In genomic region chr17:55067697-55068439, GRCh38 we compare ENCODE assay signal across 12 cellular contexts.
DNase-seq lines count a peak whose midpoint lies in the region; FAIRE-seq and TF ChIP-seq lines count a peak whose summit lies in the region.
"Had no signal": no experiment of that assay in that cellular context is flagged by ENCODE, and none has a peak within 500 bp of the region (broad histone marks: within the 10 kb centered on the region; RNA-seq: fewer than 3 reads in every experiment).

No MANE protein-coding gene starts in this region.

- H3K9me3 Mint-ChIP-seq in activated naive CD4-positive, alpha-beta T cell treated with anti-CD3 and anti-CD28 coated beads for 36 hours = no peaks in the 10 kb centered on the region
- H3K9me3 Mint-ChIP-seq: T-cell had no signal

- DNase-seq in H54 (ENCODE audit: insufficient read length, low spot score) (no peak), MV-4-11 (lab: John Stamatoyannopoulos, UW) (peak; percentile 10), amniotic epithelial cell (ENCODE audit: low read depth) (peak; percentile 71), kidney glomerular epithelial cell (lab: John Stamatoyannopoulos, UW) (peak; percentile 14), NCI-H2107 (lab: John Stamatoyannopoulos, UW) (no peak), NCI-H1930 (lab: John Stamatoyannopoulos, UW) (no peak)
- no peak for DNase-seq in activated naive CD4-positive, alpha-beta T cell treated with anti-CD3 and anti-CD28 coated beads for 36 hours
- DNase-seq: activated CD4-positive, alpha-beta T cell treated with anti-CD3 and anti-CD28 coated beads, Interleukin-2, amount 50 U/mL, for 4 hours; activated effector memory CD4-positive, alpha-beta T cell treated with anti-CD3 and anti-CD28 coated beads, Interleukin-2, amount 50 U/mL, for 16 hours; NCI-H1694 treated with DMSO at 0.1 percent for 48 hours; substantia nigra; T-cell had no signal

- intact Hi-C loops in activated naive CD4-positive, alpha-beta T cell treated with anti-CD3 and anti-CD28 coated beads for 36 hours (cut with micrococcal nuclease) = no loop called here

- H3K4me1 Mint-ChIP-seq in activated naive CD4-positive, alpha-beta T cell treated with anti-CD3 and anti-CD28 coated beads for 36 hours (ENCODE audit: low read depth) = peaks cover 5% of the 10 kb centered on the region

- CTCF ChIA-PET in activated naive CD4-positive, alpha-beta T cell treated with anti-CD3 and anti-CD28 coated beads for 36 hours (lab: Charles Lee) = no interaction called here

- TF ChIP-seq POLR2A in H54 (IDR thresholded peaks at IDR 0.05; ENCODE audit: low read depth, low read length) = no peak

- no peak overlapping the region for H3K4me3 Mint-ChIP-seq in activated naive CD4-positive, alpha-beta T cell treated with anti-CD3 and anti-CD28 coated beads for 36 hours
- H3K4me3 Mint-ChIP-seq: T-cell had no signal

- H3K27ac Mint-ChIP-seq in activated naive CD4-positive, alpha-beta T cell treated with anti-CD3 and anti-CD28 coated beads for 36 hours = no peak overlapping the region
- H3K27ac Mint-ChIP-seq: T-cell had no signal

- no peaks in the 10 kb centered on the region for H3K27me3 Mint-ChIP-seq in activated naive CD4-positive, alpha-beta T cell treated with anti-CD3 and anti-CD28 coated beads for 36 hours (ENCODE audit: low read depth)
- H3K27me3 Mint-ChIP-seq: T-cell had no signal

- H3K36me3 Mint-ChIP-seq in activated naive CD4-positive, alpha-beta T cell treated with anti-CD3 and anti-CD28 coated beads for 36 hours (ENCODE audit: low read depth) = no peaks in the 10 kb centered on the region

- FAIRE-seq in H54 (lab: Jason Lieb, UNC) = peak; percentile 86

Comparison
In these comparisons a context has a peak if more than half of its experiments do, and no peak if none do; other contexts are left out.
1. DNase-seq: peak in MV-4-11 (single experiment), amniotic epithelial cell (single experiment) and kidney glomerular epithelial cell (single experiment); none in H54 (single experiment), activated naive CD4-positive, alpha-beta T cell treated with anti-CD3 and anti-CD28 coated beads for 36 hours (single experiment), NCI-H2107 (single experiment) and NCI-H1930 (0 of 2).